ENCODE assay signal across 9 cellular contexts in the genomic region with DNA sequence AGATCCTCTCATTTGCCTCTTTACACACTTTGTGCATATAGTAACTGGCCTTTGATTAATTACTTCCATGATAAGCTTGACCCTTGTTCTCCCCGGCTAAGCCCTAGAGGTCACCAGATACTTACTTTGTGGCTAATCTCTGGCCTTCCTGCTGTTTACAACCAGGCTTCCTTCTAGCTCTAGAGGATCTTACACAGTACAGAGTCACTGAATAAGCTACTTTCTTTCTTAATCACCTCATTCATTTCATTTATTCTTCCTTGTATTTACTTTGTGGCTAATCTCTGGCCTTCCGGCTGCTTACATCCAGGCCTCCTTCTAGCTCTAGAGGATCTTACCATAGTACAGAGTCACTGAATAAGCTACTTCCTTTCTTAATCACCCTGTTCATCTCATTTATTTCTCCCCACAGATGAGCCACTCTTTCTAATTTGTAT.
A peak's percentile ranks its signal among the peaks of the same experiment; 100 is the strongest.
DNase-seq lines count a peak whose midpoint lies in the region; ATAC-seq and TF ChIP-seq lines count a peak whose summit lies in the region.
"Had no signal": no experiment of that assay in that cellular context is flagged by ENCODE, and none has a peak within 500 bp of the region (broad histone marks: within the 10 kb centered on the region; RNA-seq: fewer than 3 reads in every experiment).

No MANE protein-coding gene starts in this region.

- no peaks in the 10 kb centered on the region for H4K20me1 ChIP-seq in SK-N-SH (ENCODE audit: insufficient read depth)

- no peak overlapping the region for H3K4me3 Mint-ChIP-seq in stimulated activated effector memory CD8-positive, alpha-beta T cell treated with anti-CD3 and anti-CD28 coated beads, Interleukin-12 subunit alpha, Interleukin-12 subunit beta, amount 100 ng/mL, for 72 hours
- H3K4me3 Mint-ChIP-seq: activated CD8-positive, alpha-beta memory T cell treated with anti-CD3 and anti-CD28 coated beads, Interleukin-2, amount 10 ng/mL, durations not matched to agents 7 days and 5 days had no signal

- no peak overlapping the region for H3K9ac ChIP-seq in SK-N-SH
- H3K9ac ChIP-seq: parathyroid adenoma had no signal

- H3K4me1 ChIP-seq in SK-N-SH (ENCODE audit: control insufficient read depth in 1 of 2, insufficient read depth in 2 of 2, low read depth in 1 of 2, low read length in 1 of 2) = no peaks in the 10 kb centered on the region
- H3K4me1 ChIP-seq in gastrocnemius medialis = peaks cover 4 to 9% of the 10 kb centered on the region in 2 donors
- no peaks in the 10 kb centered on the region for H3K4me1 ChIP-seq in thyroid gland
- H3K4me1 ChIP-seq: parathyroid adenoma had no signal

- H3K9me2 ChIP-seq in SK-N-SH = no peaks in the 10 kb centered on the region

- no peaks in the 10 kb centered on the region for H3K79me2 ChIP-seq in SK-N-SH (ENCODE audit: insufficient read depth)
- H3K79me2 ChIP-seq: parathyroid adenoma had no signal

- no peaks in the 10 kb centered on the region for H3K9me3 Mint-ChIP-seq in stimulated activated effector memory CD8-positive, alpha-beta T cell treated with anti-CD3 and anti-CD28 coated beads, Interleukin-12 subunit alpha, Interleukin-12 subunit beta, amount 100 ng/mL, for 72 hours

- no peaks in the 10 kb centered on the region for H3K36me3 ChIP-seq in H7 (replicated peaks; ENCODE audit: control insufficient read depth, insufficient read depth, low read length)
- H3K36me3 ChIP-seq in SK-N-SH (replicated peaks in 1 of 2; ENCODE audit: control insufficient read depth in 1 of 2, insufficient read depth in 2 of 2, low read length in 1 of 2) = no peaks in the 10 kb centered on the region
- H3K36me3 ChIP-seq in gastrocnemius medialis = no peaks in the 10 kb centered on the region
- H3K36me3 ChIP-seq in thyroid gland = no peaks in the 10 kb centered on the region

- intact Hi-C loops in gastrocnemius medialis (cut with DNase I; ENCODE audit: low total_unique reads) = loop anchor here (1.0 to 5.0 kb wide), 3 partner anchors 320 to 450 kb away; no protein-coding TSS in a partner anchor
- intact Hi-C loops in thyroid gland (cut with DNase I) = no loop called here

- DNase-seq in H7 (peak; percentile 22), SK-N-SH (no peak), fibroblast of villous mesenchyme (ENCODE audit: low read depth) (peak; percentile 94), gastrocnemius medialis (peak in 1 of 2 donors; percentile 30), thyroid gland (no peak)
- DNase-seq in stimulated activated effector memory CD8-positive, alpha-beta T cell treated with anti-CD3 and anti-CD28 coated beads, Interleukin-12 subunit alpha, Interleukin-12 subunit beta, amount 100 ng/mL, for 72 hours (ENCODE audit: low spot score in 2 of 2) = no peak
- DNase-seq: activated CD8-positive, alpha-beta memory T cell treated with anti-CD3 and anti-CD28 coated beads, Interleukin-2, amount 10 ng/mL, durations not matched to agents 7 days and 5 days had no signal

- peak; percentile 39 for TF ChIP-seq CTCF in SK-N-SH (IDR thresholded peaks at IDR 0.05)
- TF ChIP-seq CTCF in fibroblast of villous mesenchyme (IDR thresholded peaks at IDR 0.05; ENCODE audit: insufficient read depth, low read depth, low read length) = no peak
- peak in 4 of 5 experiments; percentile 13 to 54 (median 31) for TF ChIP-seq CTCF in gastrocnemius medialis (IDR thresholded peaks at IDR 0.05 in 4 of 5, conservative IDR thresholded peaks at IDR 0.05 in 1 of 5)
- peak in 3 of 6 experiments; percentile 25 to 35 (median 28) for TF ChIP-seq CTCF in thyroid gland (IDR thresholded peaks at IDR 0.05)

- WGBS in SK-N-SH (ENCODE audit: low lambda C conversion rate) = 93% methylated on average over 2 of the region's 2 CpGs
- WGBS in thyroid gland, 2 donors = 80 to 82% methylated on average over 2 of the region's 2 CpGs

- POLR2A ChIA-PET in SK-N-SH (lab: Yijun Ruan, JAX) = interaction anchor here (1.0 kb wide), 1 partner anchor 14 kb away, joined by 3 read pairs; no protein-coding TSS in a partner anchor

- peak; percentile 48 for TF ChIP-seq RAD21 in SK-N-SH (IDR thresholded peaks at IDR 0.05; ENCODE audit: low read length)

- no peak overlapping the region for H3K27ac Mint-ChIP-seq in stimulated activated effector memory CD8-positive, alpha-beta T cell treated with anti-CD3 and anti-CD28 coated beads, Interleukin-12 subunit alpha, Interleukin-12 subunit beta, amount 100 ng/mL, for 72 hours
- H3K27ac Mint-ChIP-seq: activated CD8-positive, alpha-beta memory T cell treated with anti-CD3 and anti-CD28 coated beads, Interleukin-2, amount 10 ng/mL, durations not matched to agents 7 days and 5 days had no signal

- H3K27ac ChIP-seq in SK-N-SH (ENCODE audit: low read depth in 2 of 2, low read length in 1 of 2) = no peak overlapping the region
- H3K27ac ChIP-seq in gastrocnemius medialis = peak overlapping the region in 3 of 4 donors; percentile 45 to 67 (median 49)
- H3K27ac ChIP-seq in thyroid gland = no peak overlapping the region
- H3K27ac ChIP-seq: parathyroid adenoma had no signal

- CTCF ChIA-PET in SK-N-SH (lab: Yijun Ruan, JAX) = interaction anchor here (0.7 to 1.5 kb wide), 10 partner anchors 13 to 587 kb away, joined by 3 to 8 read pairs (median 4); no protein-coding TSS in a partner anchor

- H3K4me3 ChIP-seq in H7 (ENCODE audit: insufficient read depth, low read depth, low read length) = no peak overlapping the region
- no peak overlapping the region for H3K4me3 ChIP-seq in SK-N-SH (ENCODE audit: low read depth in 2 of 2, low read length in 1 of 2)
- no peak overlapping the region for H3K4me3 ChIP-seq in fibroblast of villous mesenchyme (ENCODE audit: low read depth, low read length)
- no peak overlapping the region for H3K4me3 ChIP-seq in gastrocnemius medialis
- H3K4me3 ChIP-seq in thyroid gland (replicated peaks in 1 of 3) = no peak overlapping the region

- in situ Hi-C loops in gastrocnemius medialis (cut with MboI; ENCODE audit: low sequenced_read_pairs in 4 of 4) = loop anchor here (5.0 to 10.0 kb wide), 5 partner anchors 322 to 432 kb away; no protein-coding TSS in a partner anchor

- H3K36me3 Mint-ChIP-seq in stimulated activated effector memory CD8-positive, alpha-beta T cell treated with anti-CD3 and anti-CD28 coated beads, Interleukin-12 subunit alpha, Interleukin-12 subunit beta, amount 100 ng/mL, for 72 hours = no peaks in the 10 kb centered on the region
- H3K36me3 Mint-ChIP-seq: activated CD8-positive, alpha-beta memory T cell treated with anti-CD3 and anti-CD28 coated beads, Interleukin-2, amount 10 ng/mL, durations not matched to agents 7 days and 5 days had no signal

- no peak overlapping the region for H3K4me2 ChIP-seq in SK-N-SH

- TF ChIP-seq EP300 in SK-N-SH (IDR thresholded peaks at IDR 0.05; ENCODE audit: borderline replicate concordance in 1 of 2, low read depth in 1 of 2, low read length in 1 of 2) = no peak

- H3K4me1 Mint-ChIP-seq in stimulated activated effector memory CD8-positive, alpha-beta T cell treated with anti-CD3 and anti-CD28 coated beads, Interleukin-12 subunit alpha, Interleukin-12 subunit beta, amount 100 ng/mL, for 72 hours = no peaks in the 10 kb centered on the region
- H3K4me1 Mint-ChIP-seq: activated CD8-positive, alpha-beta memory T cell treated with anti-CD3 and anti-CD28 coated beads, Interleukin-2, amount 10 ng/mL, durations not matched to agents 7 days and 5 days had no signal

- TF ChIP-seq POLR2A in gastrocnemius medialis (IDR thresholded peaks at IDR 0.05) (no peak), thyroid gland (IDR thresholded peaks at IDR 0.05) (no peak)

- H3K9me3 ChIP-seq in SK-N-SH (no peaks in the 10 kb centered on the region), gastrocnemius medialis (no peaks in the 10 kb centered on the region), thyroid gland (no peaks in the 10 kb centered on the region)

- peaks cover 6% of the 10 kb centered on the region for H3F3A ChIP-seq in SK-N-SH (replicated peaks; ENCODE audit: insufficient read depth)

- ATAC-seq in gastrocnemius medialis (peak; percentile 98 to 99), GM21529 (IDR thresholded peaks at IDR 0.05; ENCODE audit: unreplicated experiment) (no peak)
- no peak for ATAC-seq in stimulated activated effector memory CD8-positive, alpha-beta T cell treated with anti-CD3 and anti-CD28 coated beads, Interleukin-12 subunit alpha, Interleukin-12 subunit beta, amount 100 ng/mL, for 72 hours
- ATAC-seq: activated CD8-positive, alpha-beta memory T cell treated with anti-CD3 and anti-CD28 coated beads, Interleukin-2, amount 10 ng/mL, durations not matched to agents 7 days and 5 days had no signal

- H3K27me3 ChIP-seq in H7 (ENCODE audit: control insufficient read depth, insufficient read depth, low read length) (no peaks in the 10 kb centered on the region), SK-N-SH (ENCODE audit: insufficient read depth) (no peaks in the 10 kb centered on the region), gastrocnemius medialis (no peaks in the 10 kb centered on the region), thyroid gland (no peaks in the 10 kb centered on the region)

- no peak overlapping the region for H2AFZ ChIP-seq in SK-N-SH (ENCODE audit: low read depth)
- H2AFZ ChIP-seq: parathyroid adenoma had no signal

TF ChIP-seq in SK-N-SH, 30 proteins besides CTCF, POLR2A, EP300 and RAD21:
- TF ChIP-seq NRF1 (IDR thresholded peaks at IDR 0.05; ENCODE audit: low read depth, low read length) = no peak
- TF ChIP-seq TCF12 (IDR thresholded peaks at IDR 0.05) = no peak
- TF ChIP-seq SMC3 (IDR thresholded peaks at IDR 0.05; ENCODE audit: low read depth, low read length) = peak; percentile 23; the same call in 1 of the 2 replicates
- TF ChIP-seq FOXM1 (IDR thresholded peaks at IDR 0.05; ENCODE audit: low read depth) = no peak

Comparison
In these comparisons a context has a peak if more than half of its experiments do, and no peak if none do; other contexts are left out.
1. DNase-seq: peak in H7 (single experiment) and fibroblast of villous mesenchyme (single experiment); none in SK-N-SH (single experiment), stimulated activated effector memory CD8-positive, alpha-beta T cell treated with anti-CD3 and anti-CD28 coated beads, Interleukin-12 subunit alpha, Interleukin-12 subunit beta, amount 100 ng/mL, for 72 hours (0 of 2) and thyroid gland (0 of 2).
2. H3K27ac ChIP-seq: peak in gastrocnemius medialis (3 of 4); none in SK-N-SH (0 of 2) and thyroid gland (0 of 3).
3. ATAC-seq: peak in gastrocnemius medialis (2 of 2); none in GM21529 (single experiment) and stimulated activated effector memory CD8-positive, alpha-beta T cell treated with anti-CD3 and anti-CD28 coated beads, Interleukin-12 subunit alpha, Interleukin-12 subunit beta, amount 100 ng/mL, for 72 hours (single experiment).